Comparison of ENCODE assay signal across 8 cellular contexts in the genomic region with DNA sequence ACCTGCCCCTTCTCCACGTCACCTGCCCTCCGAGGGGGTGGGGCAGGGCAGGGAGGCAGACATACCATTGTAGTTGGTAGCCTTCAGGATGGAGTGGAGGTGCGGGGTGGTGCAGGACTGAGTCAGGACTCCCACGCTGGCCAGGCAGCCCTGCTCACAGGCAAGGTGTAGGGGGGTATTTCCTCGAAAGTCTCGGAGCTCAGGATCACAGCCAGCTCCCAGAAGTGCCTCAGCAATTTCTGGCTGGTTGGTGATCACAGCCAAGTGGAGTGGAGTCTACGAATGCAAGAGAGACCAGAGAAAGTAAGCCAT. TPM values are rescaled to one million over a fixed set of nuclear protein-coding genes. Genes with fewer than 3 reads are reported as not detected.
A peak's percentile ranks its signal among the peaks of the same experiment; 100 is the strongest.
DNase-seq lines count a peak whose midpoint lies in the region; ATAC-seq, FAIRE-seq and TF ChIP-seq lines count a peak whose summit lies in the region.

No MANE protein-coding gene starts in this region.

- peak overlapping the region; percentile 99 for H3K27ac Mint-ChIP-seq in activated T-helper 1 cell treated with anti-CD3 and anti-CD28 coated beads, Interleukin-12 subunit alpha, Interleukin-12 subunit beta, Interleukin-2, Interleukin-4 antibody, amounts not matched to agents 30 ng/mL and 10 ng/mL and 1 ng/mL, durations not matched to agents 14 hours and 24 hours and 36 hours

- H3K9me3 Mint-ChIP-seq in activated T-helper 1 cell treated with anti-CD3 and anti-CD28 coated beads, Interleukin-12 subunit alpha, Interleukin-12 subunit beta, Interleukin-2, Interleukin-4 antibody, amounts not matched to agents 30 ng/mL and 10 ng/mL and 1 ng/mL, durations not matched to agents 14 hours and 24 hours and 36 hours: no peaks in the 10 kb centered on the region

- no peaks in the 10 kb centered on the region for H3K27me3 Mint-ChIP-seq in activated T-helper 1 cell treated with anti-CD3 and anti-CD28 coated beads, Interleukin-12 subunit alpha, Interleukin-12 subunit beta, Interleukin-2, Interleukin-4 antibody, amounts not matched to agents 30 ng/mL and 10 ng/mL and 1 ng/mL, durations not matched to agents 14 hours and 24 hours and 36 hours (ENCODE audit: insufficient read depth)

- intact Hi-C loops in activated T-helper 1 cell treated with anti-CD3 and anti-CD28 coated beads, Interleukin-12 subunit alpha, Interleukin-12 subunit beta, Interleukin-2, Interleukin-4 antibody, amounts not matched to agents 30 ng/mL and 10 ng/mL and 1 ng/mL, durations not matched to agents 14 hours and 24 hours and 36 hours (cut with micrococcal nuclease): no loop called here

- no peak for DNase-seq in Jurkat, Clone E6-1 (ENCODE audit: low read depth, low spot score)
- no peak for DNase-seq in activated T-helper 1 cell treated with anti-CD3 and anti-CD28 coated beads, Interleukin-12 subunit alpha, Interleukin-12 subunit beta, Interleukin-2, Interleukin-4 antibody, amounts not matched to agents 30 ng/mL and 10 ng/mL and 1 ng/mL, durations not matched to agents 14 hours and 24 hours and 36 hours (ENCODE audit: low spot score)
- DNase-seq in foreskin fibroblast: peak in 1 of 2 donors; percentile 34
- no peak for DNase-seq in retinal pigment epithelial cell (ENCODE audit: low read depth)
- no peak for DNase-seq in retina
- no peak for DNase-seq in superior temporal gyrus (ENCODE audit: extremely low spot score)
- DNase-seq in D721Med (ENCODE audit: insufficient read length, low spot score): no peak

- TF ChIP-seq CTCF in foreskin fibroblast (IDR thresholded peaks at IDR 0.05; ENCODE audit: low read depth, low read length) (no peak), retinal pigment epithelial cell (conservative IDR thresholded peaks at IDR 0.05; ENCODE audit: low read depth, low read length) (no peak), D721Med (IDR thresholded peaks at IDR 0.05; ENCODE audit: insufficient read depth, missing control alignments) (no peak)

- FAIRE-seq in D721Med (lab: Jason Lieb, UNC): no peak

- peaks cover 48% of the 10 kb centered on the region for H3K36me3 Mint-ChIP-seq in activated T-helper 1 cell treated with anti-CD3 and anti-CD28 coated beads, Interleukin-12 subunit alpha, Interleukin-12 subunit beta, Interleukin-2, Interleukin-4 antibody, amounts not matched to agents 30 ng/mL and 10 ng/mL and 1 ng/mL, durations not matched to agents 14 hours and 24 hours and 36 hours (ENCODE audit: low read depth)

- peak overlapping the region; percentile 100 for H3K4me3 Mint-ChIP-seq in activated T-helper 1 cell treated with anti-CD3 and anti-CD28 coated beads, Interleukin-12 subunit alpha, Interleukin-12 subunit beta, Interleukin-2, Interleukin-4 antibody, amounts not matched to agents 30 ng/mL and 10 ng/mL and 1 ng/mL, durations not matched to agents 14 hours and 24 hours and 36 hours

- ATAC-seq in GM18907 (IDR thresholded peaks at IDR 0.05; ENCODE audit: unreplicated experiment): no peak

- peak overlapping the region; percentile 83 for H3K4me3 ChIP-seq in Jurkat, Clone E6-1 (ENCODE audit: low read length)
- H3K4me3 ChIP-seq in foreskin fibroblast (ENCODE audit: low read depth in 1 of 2, low read length in 2 of 2): peak overlapping the region; percentile 88 to 89
- H3K4me3 ChIP-seq in retinal pigment epithelial cell (ENCODE audit: low read length): peak overlapping the region; percentile 60

- peaks cover 51% of the 10 kb centered on the region for H3K4me1 Mint-ChIP-seq in activated T-helper 1 cell treated with anti-CD3 and anti-CD28 coated beads, Interleukin-12 subunit alpha, Interleukin-12 subunit beta, Interleukin-2, Interleukin-4 antibody, amounts not matched to agents 30 ng/mL and 10 ng/mL and 1 ng/mL, durations not matched to agents 14 hours and 24 hours and 36 hours (ENCODE audit: low read depth)

RNA-seq across cellular contexts. Expression of gene NFKBIA, which starts 1.5 kb away (rescaled TPM):
- polyA plus RNA-seq in Jurkat, Clone E6-1 (2012; ENCODE audit: insufficient read depth, insufficient read length): 26.4 TPM
- 591 and 599 TPM in 2 replicates for total RNA-seq in activated T-helper 1 cell treated with anti-CD3 and anti-CD28 coated beads, Interleukin-12 subunit alpha, Interleukin-12 subunit beta, Interleukin-2, Interleukin-4 antibody, amounts not matched to agents 30 ng/mL and 10 ng/mL and 1 ng/mL, durations not matched to agents 14 hours and 24 hours and 36 hours
